16 cellular contexts compared by ENCODE assay signal in the genomic region with DNA sequence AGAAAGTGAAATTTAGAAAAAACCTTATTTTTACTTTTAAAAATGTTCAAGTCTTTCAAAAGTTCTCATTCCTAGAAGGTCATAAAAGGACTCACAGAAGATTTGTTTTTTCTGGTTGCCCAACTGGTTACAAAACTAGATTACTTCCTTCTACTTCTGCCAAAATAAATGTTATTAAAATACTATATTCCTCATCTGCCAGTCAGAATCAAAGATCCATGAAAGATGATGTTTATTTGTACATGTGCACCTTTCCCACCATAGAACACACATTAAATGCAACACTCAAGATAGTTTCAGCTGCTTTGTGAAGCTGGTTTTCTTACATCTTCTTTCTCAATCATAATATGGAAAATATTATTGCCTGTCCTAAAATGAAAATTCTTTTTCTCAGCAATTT.
DNase-seq lines count a peak whose midpoint lies in the region; ATAC-seq and TF ChIP-seq lines count a peak whose summit lies in the region.
"Had no signal": no experiment of that assay in that cellular context is flagged by ENCODE, and none has a peak within 500 bp of the region (broad histone marks: within the 10 kb centered on the region; RNA-seq: fewer than 3 reads in every experiment).

No MANE protein-coding gene starts in this region.

- no peaks in the 10 kb centered on the region for H3K9me3 Mint-ChIP-seq in CD8-positive, alpha-beta T cell
- H3K9me3 Mint-ChIP-seq: CD8-positive, alpha-beta memory T cell had no signal

- H3K4me1 Mint-ChIP-seq in CD8-positive, alpha-beta T cell (ENCODE audit: low read depth): no peaks in the 10 kb centered on the region
- H3K4me1 Mint-ChIP-seq: CD8-positive, alpha-beta memory T cell had no signal

- H3K79me2 ChIP-seq in GM23248 (ENCODE audit: insufficient read depth) (no peaks in the 10 kb centered on the region), OCI-LY1 (ENCODE audit: insufficient read depth, low read length) (no peaks in the 10 kb centered on the region)

- CTCF ChIA-PET in CD8-positive, alpha-beta T cell (lab: Charles Lee): no interaction called here

- no peaks in the 10 kb centered on the region for H3K36me3 Mint-ChIP-seq in CD8-positive, alpha-beta T cell
- H3K36me3 Mint-ChIP-seq: CD8-positive, alpha-beta memory T cell had no signal

- H3K4me3 ChIP-seq in GM23248 (no peak overlapping the region), OCI-LY1 (ENCODE audit: low read depth, low read length, poor library complexity, severe bottlenecking) (no peak overlapping the region), choroid plexus epithelial cell (ENCODE audit: low read depth, low read length) (no peak overlapping the region), prostate gland (no peak overlapping the region), psoas muscle (no peak overlapping the region)
- no peak overlapping the region for H3K4me3 ChIP-seq in CD8-positive, alpha-beta T cell (ENCODE audit: low read depth, low read length)
- H3K4me3 ChIP-seq: BLaER1, K562 had no signal

- H4K20me1 ChIP-seq in GM23248 (ENCODE audit: insufficient read depth) (no peaks in the 10 kb centered on the region), OCI-LY1 (ENCODE audit: insufficient read depth, low read length) (no peaks in the 10 kb centered on the region)
- H4K20me1 ChIP-seq: BLaER1 had no signal

- TF ChIP-seq POLR2A in prostate gland (IDR thresholded peaks at IDR 0.05): no peak

- in situ Hi-C loops in GM23248 (cut with MboI): loop anchor here (25.0 kb wide), 1 partner anchor 938 kb away; no protein-coding TSS in a partner anchor

- H3K27ac ChIP-seq in GM23248: no peak overlapping the region
- H3K27ac ChIP-seq in OCI-LY1 (ENCODE audit: low read depth, low read length, poor library complexity, severe bottlenecking): peak overlapping the region; percentile 71
- no peak overlapping the region for H3K27ac ChIP-seq in prostate gland
- H3K27ac ChIP-seq in CD8-positive, alpha-beta T cell (ENCODE audit: low read depth, low read length): no peak overlapping the region
- no peak overlapping the region for H3K27ac ChIP-seq in psoas muscle
- H3K27ac ChIP-seq: BLaER1 had no signal

- no peak for DNase-seq in GM23248
- DNase-seq in choroid plexus epithelial cell (ENCODE audit: low read depth): peak; percentile 8
- DNase-seq in prostate gland (ENCODE audit: low spot score): peak; percentile 4
- no peak for DNase-seq in CD8-positive, alpha-beta T cell
- no peak for DNase-seq in psoas muscle
- DNase-seq: CD8-positive, alpha-beta memory T cell; MV-4-11; NCI-H187; NCI-H345; NCI-H526 treated with DMSO at 0.1 percent for 48 hours; RPMI8226; SIG-M5 had no signal

- H3K9me3 ChIP-seq in GM23248 (ENCODE audit: low read depth): no peaks in the 10 kb centered on the region
- 0 out of 2 replicates have a peak, but pooled peaks cover 2% of the 10 kb centered on the region for H3K9me3 ChIP-seq in OCI-LY1 (ENCODE audit: low read length)
- H3K9me3 ChIP-seq in prostate gland: no peaks in the 10 kb centered on the region
- no peaks in the 10 kb centered on the region for H3K9me3 ChIP-seq in CD8-positive, alpha-beta T cell (ENCODE audit: low read length)
- no peaks in the 10 kb centered on the region for H3K9me3 ChIP-seq in psoas muscle
- H3K9me3 ChIP-seq: BLaER1 had no signal

- H2AFZ ChIP-seq in GM23248 (peak overlapping the region; percentile 20), OCI-LY1 (ENCODE audit: low read length) (no peak overlapping the region)

- TF ChIP-seq CTCF in OCI-LY1 (IDR thresholded peaks at IDR 0.05; ENCODE audit: low read length) (no peak), choroid plexus epithelial cell (conservative IDR thresholded peaks at IDR 0.05; ENCODE audit: low read depth, low read length) (no peak), prostate gland (IDR thresholded peaks at IDR 0.05) (no peak), psoas muscle (IDR thresholded peaks at IDR 0.05) (no peak)
- no peak for TF ChIP-seq CTCF in CD8-positive, alpha-beta T cell (IDR thresholded peaks at IDR 0.05)

- no peak overlapping the region for H3K27ac Mint-ChIP-seq in CD8-positive, alpha-beta T cell
- H3K27ac Mint-ChIP-seq: CD8-positive, alpha-beta memory T cell had no signal

- POLR2A ChIA-PET in CD8-positive, alpha-beta T cell (lab: Charles Lee): interaction anchor here (0.7 kb wide), 1 partner anchor 112 kb away, joined by 4 read pairs; no protein-coding TSS in a partner anchor

- no peaks in the 10 kb centered on the region for H3K9me2 ChIP-seq in GM23248 (ENCODE audit: insufficient read depth)
- H3K9me2 ChIP-seq in OCI-LY1 (ENCODE audit: low read depth, low read length): no peaks in the 10 kb centered on the region

- H3K27me3 Mint-ChIP-seq in CD8-positive, alpha-beta T cell (ENCODE audit: low read depth): no peaks in the 10 kb centered on the region

- H3F3A ChIP-seq in GM23248 (ENCODE audit: insufficient read depth): no peaks in the 10 kb centered on the region
- no peaks in the 10 kb centered on the region for H3F3A ChIP-seq in OCI-LY1 (ENCODE audit: insufficient read depth, low read length)

- H3K36me3 ChIP-seq in GM23248 (ENCODE audit: low read depth): no peaks in the 10 kb centered on the region
- no peaks in the 10 kb centered on the region for H3K36me3 ChIP-seq in OCI-LY1 (ENCODE audit: insufficient read depth, low read length)
- no peaks in the 10 kb centered on the region for H3K36me3 ChIP-seq in prostate gland
- no peaks in the 10 kb centered on the region for H3K36me3 ChIP-seq in CD8-positive, alpha-beta T cell (ENCODE audit: insufficient read depth, low read length)
- no peaks in the 10 kb centered on the region for H3K36me3 ChIP-seq in psoas muscle (ENCODE audit: insufficient read depth in 1 of 2, low read depth in 1 of 2)
- H3K36me3 ChIP-seq: BLaER1 had no signal

- no peaks in the 10 kb centered on the region for H3K4me1 ChIP-seq in GM23248 (ENCODE audit: insufficient read depth)
- H3K4me1 ChIP-seq in OCI-LY1 (ENCODE audit: insufficient read depth, low read length, severe bottlenecking): peaks cover 57% of the 10 kb centered on the region
- peaks cover 2% of the 10 kb centered on the region for H3K4me1 ChIP-seq in prostate gland (replicated peaks)
- H3K4me1 ChIP-seq in CD8-positive, alpha-beta T cell (ENCODE audit: insufficient read depth, low read length): no peaks in the 10 kb centered on the region
- H3K4me1 ChIP-seq in psoas muscle: no peaks in the 10 kb centered on the region
- H3K4me1 ChIP-seq: BLaER1 had no signal

- intact Hi-C loops in prostate gland (cut with DNase I): loop anchor here (10.0 kb wide), 2 partner anchors 221 to 931 kb away; no protein-coding TSS in a partner anchor
- intact Hi-C loops in CD8-positive, alpha-beta T cell (cut with DNase I, micrococcal nuclease): no loop called here
- intact Hi-C loops in psoas muscle (cut with DNase I): loop anchor here in 1 of 2 donors (10.0 kb wide), 1 partner anchor 221 kb away; no protein-coding TSS in a partner anchor

- no peak overlapping the region for H3K9ac ChIP-seq in GM23248
- no peak overlapping the region; the same call in 1 of the 2 replicates for H3K9ac ChIP-seq in OCI-LY1 (ENCODE audit: low read length)
- H3K9ac ChIP-seq: BLaER1 had no signal

- ATAC-seq in CD8-positive, alpha-beta T cell: no peak
- ATAC-seq in psoas muscle (no peak), esophagus mucosa (no peak)
- ATAC-seq: K562 had no signal

- no peak overlapping the region for H3K4me2 ChIP-seq in GM23248 (ENCODE audit: unreplicated experiment)
- H3K4me2 ChIP-seq in OCI-LY1 (ENCODE audit: low read length): peak overlapping the region; percentile 30; the same call in 1 of the 2 replicates
- H3K4me2 ChIP-seq: BLaER1 had no signal

- H3K27me3 ChIP-seq in GM23248 (replicated peaks; ENCODE audit: insufficient read depth): no peaks in the 10 kb centered on the region
- no peaks in the 10 kb centered on the region for H3K27me3 ChIP-seq in OCI-LY1 (ENCODE audit: insufficient read depth, low read length)
- no peaks in the 10 kb centered on the region for H3K27me3 ChIP-seq in prostate gland (replicated peaks; ENCODE audit: insufficient read depth)
- H3K27me3 ChIP-seq in CD8-positive, alpha-beta T cell (ENCODE audit: insufficient read depth, low read length): no peaks in the 10 kb centered on the region
- no peaks in the 10 kb centered on the region for H3K27me3 ChIP-seq in psoas muscle (ENCODE audit: insufficient read depth in 3 of 3, low read length in 2 of 3)
- H3K27me3 ChIP-seq: BLaER1 had no signal

- no peak overlapping the region for H3K4me3 Mint-ChIP-seq in CD8-positive, alpha-beta T cell
- H3K4me3 Mint-ChIP-seq: CD8-positive, alpha-beta memory T cell had no signal

Comparison
In these comparisons a context has a peak if more than half of its experiments do, and no peak if none do; other contexts are left out.
1. DNase-seq: peak in choroid plexus epithelial cell (single experiment) and prostate gland (single experiment); none in GM23248 (single experiment), CD8-positive, alpha-beta T cell (0 of 7) and psoas muscle (0 of 2).